ENCODE assay signal across 20 cellular contexts in the genomic region with DNA sequence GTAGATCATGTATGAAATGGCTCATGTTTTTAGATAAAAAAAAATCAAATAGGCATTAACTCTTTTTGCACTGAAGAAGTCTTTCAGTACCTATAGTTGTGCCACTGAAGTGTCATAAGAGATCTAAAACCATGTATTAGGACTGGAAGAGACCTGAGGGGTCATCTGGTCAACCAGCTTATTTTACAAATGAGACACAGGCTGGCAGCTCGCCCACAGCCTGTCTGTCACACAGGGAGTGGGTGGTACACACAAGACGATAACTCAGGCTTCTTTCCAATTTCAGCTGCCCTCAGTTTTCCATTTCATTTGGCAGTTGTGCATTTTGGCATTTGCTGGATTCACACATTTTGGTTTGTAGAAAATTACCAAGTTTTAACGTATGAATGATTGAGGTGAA.
"Had no signal": no experiment of that assay in that cellular context is flagged by ENCODE, and none has a peak within 500 bp of the region (broad histone marks: within the 10 kb centered on the region; RNA-seq: fewer than 3 reads in every experiment).

No MANE protein-coding gene starts in this region.

- H3K4me1 ChIP-seq: left ventricle myocardium inferior, prostate gland, suprapubic skin, transverse colon, uterus had no signal

- DNase-seq: activated CD4-positive, alpha-beta T cell treated with anti-CD3 and anti-CD28 coated beads, Interleukin-2, amount 10 ng/mL, durations not matched to agents 7 days and 5 days; activated CD8-positive, alpha-beta T cell treated with anti-CD3 and anti-CD28 coated beads, Interleukin-2, amount 10 ng/mL, durations not matched to agents 7 days and 5 days; activated naive CD4-positive, alpha-beta T cell treated with anti-CD3 and anti-CD28 coated beads for 36 hours; activated T-cell treated with anti-CD3 and anti-CD28 coated beads, Interleukin-2, amount 50 U/mL, for 24 hours; head of caudate nucleus; left ventricle myocardium inferior; mammary epithelial cell; midbrain; right cardiac atrium; stimulated activated CD4-positive, alpha-beta T cell treated with anti-CD3 and anti-CD28 coated beads, Interleukin-15, amount 100 ng/mL, for 24 hours; stimulated activated CD4-positive, alpha-beta T cell treated with anti-CD3 and anti-CD28 coated beads, Interleukin-2, amount 100 ng/mL, for 48 hours; stimulated activated naive CD8-positive, alpha-beta T cell treated with anti-CD3 and anti-CD28 coated beads, Interleukin-15, amount 100 ng/mL, for 72 hours; T-helper 9 cell; transverse colon; uterus had no signal

- H3K27ac Mint-ChIP-seq: activated CD4-positive, alpha-beta T cell treated with anti-CD3 and anti-CD28 coated beads, Interleukin-2, amount 10 ng/mL, durations not matched to agents 7 days and 5 days; activated CD8-positive, alpha-beta T cell treated with anti-CD3 and anti-CD28 coated beads, Interleukin-2, amount 10 ng/mL, durations not matched to agents 7 days and 5 days; activated naive CD4-positive, alpha-beta T cell treated with anti-CD3 and anti-CD28 coated beads for 36 hours; activated T-cell treated with anti-CD3 and anti-CD28 coated beads, Interleukin-2, amount 50 U/mL, for 24 hours; stimulated activated naive CD8-positive, alpha-beta T cell treated with anti-CD3 and anti-CD28 coated beads, Interleukin-15, amount 100 ng/mL, for 72 hours had no signal

- H3K9me3 ChIP-seq: left ventricle myocardium inferior, prostate gland, suprapubic skin, transverse colon, uterus had no signal

- H3K27me3 Mint-ChIP-seq: activated CD4-positive, alpha-beta T cell treated with anti-CD3 and anti-CD28 coated beads, Interleukin-2, amount 10 ng/mL, durations not matched to agents 7 days and 5 days; activated T-cell treated with anti-CD3 and anti-CD28 coated beads, Interleukin-2, amount 50 U/mL, for 24 hours; stimulated activated naive CD8-positive, alpha-beta T cell treated with anti-CD3 and anti-CD28 coated beads, Interleukin-15, amount 100 ng/mL, for 72 hours had no signal

- H3K4me3 Mint-ChIP-seq: activated CD4-positive, alpha-beta T cell treated with anti-CD3 and anti-CD28 coated beads, Interleukin-2, amount 10 ng/mL, durations not matched to agents 7 days and 5 days; activated CD8-positive, alpha-beta T cell treated with anti-CD3 and anti-CD28 coated beads, Interleukin-2, amount 10 ng/mL, durations not matched to agents 7 days and 5 days; activated naive CD4-positive, alpha-beta T cell treated with anti-CD3 and anti-CD28 coated beads for 36 hours; activated T-cell treated with anti-CD3 and anti-CD28 coated beads, Interleukin-2, amount 50 U/mL, for 24 hours; stimulated activated naive CD8-positive, alpha-beta T cell treated with anti-CD3 and anti-CD28 coated beads, Interleukin-15, amount 100 ng/mL, for 72 hours had no signal

- H3K4me1 Mint-ChIP-seq: activated CD4-positive, alpha-beta T cell treated with anti-CD3 and anti-CD28 coated beads, Interleukin-2, amount 10 ng/mL, durations not matched to agents 7 days and 5 days; stimulated activated naive CD8-positive, alpha-beta T cell treated with anti-CD3 and anti-CD28 coated beads, Interleukin-15, amount 100 ng/mL, for 72 hours had no signal

- H3K4me3 ChIP-seq: coronary artery, left ventricle myocardium inferior, prostate gland, skin epidermis, suprapubic skin, transverse colon, uterus had no signal

- H3K36me3 ChIP-seq: left ventricle myocardium inferior, prostate gland, suprapubic skin, transverse colon, uterus had no signal

- ATAC-seq: activated CD8-positive, alpha-beta T cell treated with anti-CD3 and anti-CD28 coated beads, Interleukin-2, amount 10 ng/mL, durations not matched to agents 7 days and 5 days; right cardiac atrium; stimulated activated naive CD8-positive, alpha-beta T cell treated with anti-CD3 and anti-CD28 coated beads, Interleukin-15, amount 100 ng/mL, for 72 hours had no signal

- H3K9me3 Mint-ChIP-seq: activated CD4-positive, alpha-beta T cell treated with anti-CD3 and anti-CD28 coated beads, Interleukin-2, amount 10 ng/mL, durations not matched to agents 7 days and 5 days; activated naive CD4-positive, alpha-beta T cell treated with anti-CD3 and anti-CD28 coated beads for 36 hours; activated T-cell treated with anti-CD3 and anti-CD28 coated beads, Interleukin-2, amount 50 U/mL, for 24 hours; activated T-helper 2 cell treated with anti-CD3 and anti-CD28 coated beads, Interferon-gamma antibody, Interleukin-2, Interleukin-4, amounts not matched to agents 10 μg/mL and 5 μg/mL and 100 μg/mL, durations not matched to agents 14 hours and 24 hours and 36 hours; stimulated activated naive CD8-positive, alpha-beta T cell treated with anti-CD3 and anti-CD28 coated beads, Interleukin-15, amount 100 ng/mL, for 72 hours had no signal

- H3K27me3 ChIP-seq: suprapubic skin, transverse colon, uterus had no signal

- H3K27ac ChIP-seq: coronary artery, left ventricle myocardium inferior, prostate gland, skin epidermis, suprapubic skin, transverse colon, uterus had no signal
